In genomic region chr20:62937353-62938104, GRCh38 we compare ENCODE assay signal across 8 cellular contexts. TPM values are rescaled to one million over a fixed set of nuclear protein-coding genes. Genes with fewer than 3 reads are reported as not detected.
DNase-seq lines count a peak whose midpoint lies in the region; ATAC-seq and TF ChIP-seq lines count a peak whose summit lies in the region.

No MANE protein-coding gene starts in this region.

- DNase-seq in GM13977 (ENCODE audit: low spot score) (peak; percentile 98), NCI-H1436 treated with DMSO at 0.1 percent for 48 hours (lab: John Stamatoyannopoulos, UW) (peak; percentile 77), SW480 (ENCODE audit: low spot score) (peak; percentile 98), heart right ventricle (peak; percentile 97 to 98), posterior cingulate gyrus (peak; percentile 87 to 99 (median 92)), type B pancreatic cell (ENCODE audit: extremely low spot score, unreplicated experiment) (peak; percentile 98)

- ATAC-seq in HG02852 (IDR thresholded peaks at IDR 0.05; ENCODE audit: unreplicated experiment) (peak; percentile 84), heart right ventricle (peak; percentile 96 to 98 (median 98))

- peaks cover 0 to 49% (median 6%) of the 10 kb centered on the region in 9 donors for H3K36me3 ChIP-seq in heart right ventricle

- in situ Hi-C loops in GM13977 (cut with MboI; ENCODE audit: low pct_unique_long_range_greater_than_20kb, low sequenced_read_pairs, unreplicated experiment) = no loop called here

- peaks cover 21 to 69% (median 46%) of the 10 kb centered on the region in 9 donors for H3K4me1 ChIP-seq in heart right ventricle

- peak overlapping the region; percentile 97 for H3K4me3 Mint-ChIP-seq in type B pancreatic cell

- WGBS in adipose tissue, 3 donors = 0 to 1% (median 0%) methylated on average over 75 to 87 of the region's 87 CpGs
- WGBS in heart right ventricle, 2 donors = 0 to 1% methylated on average over 83 to 87 of the region's 87 CpGs

- no peaks in the 10 kb centered on the region for H3K27me3 Mint-ChIP-seq in type B pancreatic cell

- intact Hi-C loops in heart right ventricle (cut with DNase I) (loop anchor here in 3 of 10 donors (1.0 to 10.0 kb wide), 4 partner anchors 8 to 63 kb away; partner anchors contain the start of gene DIDO1 (in 1 of the 3)), posterior cingulate gyrus (cut with DNase I) (loop anchor here (1.0 kb wide), 1 partner anchor 11 kb away; the partner anchor contains the start of gene DIDO1)

- H3K4me1 Mint-ChIP-seq in type B pancreatic cell (ENCODE audit: unreplicated experiment) = peaks cover 19% of the 10 kb centered on the region

- H3K27me3 ChIP-seq in heart right ventricle = no peaks in the 10 kb centered on the region

- no peaks in the 10 kb centered on the region for H3K9me3 ChIP-seq in heart right ventricle

- peak overlapping the region; percentile 97 for H3K27ac Mint-ChIP-seq in type B pancreatic cell

- no peaks in the 10 kb centered on the region for H3K9me3 Mint-ChIP-seq in type B pancreatic cell

- H3K36me3 Mint-ChIP-seq in type B pancreatic cell = peaks cover 16% of the 10 kb centered on the region

- peak overlapping the region; percentile 56 for H3K27ac ChIP-seq in adipose tissue (ENCODE audit: low read depth, low read length)
- H3K27ac ChIP-seq in heart right ventricle = peak overlapping the region; percentile 84 to 99 (median 94)

- TF ChIP-seq CTCF in GM13977 (IDR thresholded peaks at IDR 0.05; ENCODE audit: extremely low read depth, insufficient read depth, missing control alignments) (no peak), heart right ventricle (IDR thresholded peaks at IDR 0.05) (peak in 1 of 9 donors; percentile 8), type B pancreatic cell (conservative IDR thresholded peaks at IDR 0.05) (no peak)

- peak overlapping the region; percentile 82 to 97 (median 93) for H3K4me3 ChIP-seq in heart right ventricle

RNA-seq across cellular contexts. Expression of gene GID8, which starts 0.4 kb away (rescaled TPM):
- polyA plus RNA-seq in adipose tissue (10 to 100 TPM; 11.5 to 12.6 (median 12.5) TPM), heart right ventricle (10 to 100 TPM in 1 of 2 donors, 1 to 10 TPM in 1; 7.0 to 10.2 TPM)
- total RNA-seq in heart right ventricle (10 to 100 TPM; 13.7 to 19.9 (median 16.7) TPM), type B pancreatic cell (ENCODE audit: low replicate concordance) (55.8 and 68.7 TPM in 2 replicates)

RNA-seq across cellular contexts. Expression of gene DIDO1, which starts 11.2 kb away (rescaled TPM):
- polyA plus RNA-seq in adipose tissue = 10 to 100 TPM; 12.3 to 27.6 (median 17.4) TPM
- total RNA-seq in heart right ventricle = 10 to 100 TPM; 31.4 to 44.6 (median 37.6) TPM
- 10 to 100 TPM; 16.0 to 21.9 TPM for polyA plus RNA-seq in heart right ventricle
- 49.7 and 58.1 TPM in 2 replicates for total RNA-seq in type B pancreatic cell (ENCODE audit: low replicate concordance)

RNA-seq across cellular contexts. Expression of gene SLC17A9, which starts 15.0 kb away (rescaled TPM):
- 1 to 10 TPM; 2.0 to 4.8 (median 3.7) TPM for polyA plus RNA-seq in adipose tissue
- total RNA-seq in heart right ventricle = 1 to 10 TPM in 4 of 10 donors, under 1 TPM in 6; 0.19 to 3.6 (median 0.62) TPM
- 1 to 10 TPM; 2.3 to 8.3 TPM for polyA plus RNA-seq in heart right ventricle
- 3.9 and 5.6 TPM in 2 replicates for total RNA-seq in type B pancreatic cell (ENCODE audit: low replicate concordance)

Comparison
In these comparisons a context has a peak if more than half of its experiments do, and no peak if none do; other contexts are left out.
1. Peak in every context shown above with its lines: DNase-seq, ATAC-seq, H3K4me3 ChIP-seq and H3K27ac ChIP-seq.